Comparison of ENCODE assay signal across 1 cellular context in the genomic region with DNA sequence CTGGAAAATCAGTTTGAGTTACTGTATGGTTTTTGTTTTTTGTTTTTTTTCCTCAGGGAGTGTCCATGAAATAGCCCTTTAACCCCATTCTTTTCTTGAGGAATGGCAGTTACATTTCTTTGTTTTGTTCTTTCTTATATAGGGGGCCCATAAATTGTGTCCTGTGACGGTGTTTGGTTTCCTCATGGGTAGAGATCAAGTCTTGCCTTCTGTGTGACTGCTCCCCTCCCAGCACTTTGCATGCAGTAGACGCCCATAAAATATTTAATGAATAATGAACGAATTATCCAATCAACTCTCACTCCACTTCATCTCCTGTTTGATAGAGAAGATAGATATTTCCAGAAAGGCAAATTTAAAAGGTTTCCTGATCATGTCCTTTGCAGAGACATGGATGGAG.
TF ChIP-seq lines count a peak whose summit lies in the region.

No MANE protein-coding gene starts in this region.

TF ChIP-seq in GM23338, 12 proteins besides CTCF, POLR2A, EP300 and RAD21 (continued from another document):
- TF ChIP-seq ZNF114 (CRISPR knock-in tag; IDR thresholded peaks at IDR 0.05) (no peak), JUNB (IDR thresholded peaks at IDR 0.05; ENCODE audit: unreplicated experiment) (no peak)
